Comparison of ENCODE assay signal across 19 cellular contexts in the genomic region with DNA sequence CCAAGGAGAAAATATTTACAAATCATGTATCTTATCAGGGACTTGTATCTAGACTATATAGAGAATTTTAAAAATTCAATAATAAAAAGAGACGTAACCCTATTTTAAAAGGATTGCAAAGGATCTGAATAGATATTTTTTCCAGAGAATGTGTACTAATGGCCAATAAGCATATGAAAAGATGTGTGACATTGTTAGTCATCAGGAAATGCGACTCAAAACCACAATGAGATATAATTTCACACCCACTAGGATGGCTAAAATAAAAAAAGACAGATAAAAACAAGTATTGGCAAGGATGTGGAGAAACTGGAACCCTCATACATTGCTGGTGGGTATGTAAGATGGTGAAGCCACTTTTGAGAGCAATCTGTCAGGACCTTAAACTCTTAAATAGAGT.
"Had no signal": no experiment of that assay in that cellular context is flagged by ENCODE, and none has a peak within 500 bp of the region (broad histone marks: within the 10 kb centered on the region; RNA-seq: fewer than 3 reads in every experiment).

No MANE protein-coding gene starts in this region.

- DNase-seq: colonic mucosa; effector CD4-positive, alpha-beta T cell; endodermal cell; gastrocnemius medialis; heart right ventricle; hypothalamus; midbrain; occipital lobe; pancreas; right cardiac atrium; small intestine; stimulated activated CD4-positive, alpha-beta T cell treated with anti-CD3 and anti-CD28 coated beads, Interleukin-12 subunit alpha, Interleukin-12 subunit beta, amount 100 ng/mL, for 4 hours; stimulated activated naive CD4-positive, alpha-beta T cell treated with Interleukin-2 at 50 U/mL for 16 hours; trophoblast cell had no signal

- H3K27ac Mint-ChIP-seq: endodermal cell, memory B cell, nephron, progenitor cell of endocrine pancreas had no signal

- H3K4me1 Mint-ChIP-seq: endodermal cell, memory B cell had no signal

- H3K4me3 ChIP-seq: colonic mucosa, gastrocnemius medialis, heart right ventricle, pancreas had no signal

- H3K27me3 ChIP-seq: colonic mucosa, gastrocnemius medialis, heart right ventricle, pancreas had no signal

- FAIRE-seq: islet of Langerhans, pancreas had no signal

- H3K27me3 Mint-ChIP-seq: memory B cell, progenitor cell of endocrine pancreas had no signal

- H3K36me3 ChIP-seq: colonic mucosa, gastrocnemius medialis, heart right ventricle, pancreas had no signal

- H3K9me3 ChIP-seq: colonic mucosa, gastrocnemius medialis, pancreas had no signal

- H3K4me1 ChIP-seq: colonic mucosa, gastrocnemius medialis, heart right ventricle, pancreas had no signal

- H3K27ac ChIP-seq: colonic mucosa, gastrocnemius medialis, heart right ventricle, pancreas had no signal

- H3K4me3 Mint-ChIP-seq: endodermal cell, memory B cell, nephron had no signal

- ATAC-seq: gastrocnemius medialis, heart right ventricle, left lobe of liver, pancreas, right cardiac atrium had no signal

- H3K36me3 Mint-ChIP-seq: memory B cell had no signal
